In genomic region chr3:79766474-79767193, GRCh38 we compare ENCODE assay signal across 12 cellular contexts. TPM values are rescaled to one million over a fixed set of nuclear protein-coding genes. Genes with fewer than 3 reads are reported as not detected.
DNase-seq lines count a peak whose midpoint lies in the region; ATAC-seq, FAIRE-seq and TF ChIP-seq lines count a peak whose summit lies in the region.
"Had no signal": no experiment of that assay in that cellular context is flagged by ENCODE, and none has a peak within 500 bp of the region (broad histone marks: within the 10 kb centered on the region; RNA-seq: fewer than 3 reads in every experiment).

No MANE protein-coding gene starts in this region.

- no peak overlapping the region for H4K91ac ChIP-seq in H1 (replicated peaks; ENCODE audit: insufficient read length, low read length)

- no peaks in the 10 kb centered on the region for H3K9me3 ChIP-seq in left ventricle myocardium inferior (replicated peaks)
- H3K9me3 ChIP-seq in H1 (ENCODE audit: insufficient read depth in 2 of 2, low read depth in 1 of 2, low read length in 1 of 2): peaks cover 0 to 4% of the 10 kb centered on the region in 2 experiments; a peak in 1 of 4 replicates
- H3K9me3 ChIP-seq in tibial artery: no peaks in the 10 kb centered on the region
- no peaks in the 10 kb centered on the region for H3K9me3 ChIP-seq in gastroesophageal sphincter

- no peaks in the 10 kb centered on the region for H3K36me3 Mint-ChIP-seq in activated T-helper 1 cell treated with anti-CD3 and anti-CD28 coated beads, Interleukin-12 subunit alpha, Interleukin-12 subunit beta, Interleukin-2, Interleukin-4 antibody, amounts not matched to agents 30 ng/mL and 10 ng/mL and 1 ng/mL, durations not matched to agents 14 hours and 24 hours and 36 hours (ENCODE audit: low read depth)

- no peaks in the 10 kb centered on the region for H3K36me3 ChIP-seq in left ventricle myocardium inferior
- no peaks in the 10 kb centered on the region for H3K36me3 ChIP-seq in H1 (ENCODE audit: control insufficient read depth in 2 of 4, insufficient read depth in 4 of 4, low read length in 3 of 4)
- no peaks in the 10 kb centered on the region for H3K36me3 ChIP-seq in mesendoderm (ENCODE audit: control insufficient read depth, insufficient read depth, low read length)
- H3K36me3 ChIP-seq in tibial artery: no peaks in the 10 kb centered on the region
- H3K36me3 ChIP-seq in gastroesophageal sphincter: no peaks in the 10 kb centered on the region
- H3K36me3 ChIP-seq: spleen had no signal

- ATAC-seq in Right ventricle myocardium superior (ENCODE audit: poor library complexity) (no peak), gastroesophageal sphincter (no peak), HG03457 (IDR thresholded peaks at IDR 0.05; ENCODE audit: unreplicated experiment) (no peak)
- ATAC-seq: activated naive CD4-positive, alpha-beta T cell treated with anti-CD3 and anti-CD28 coated beads, Interleukin-2, amount 50 U/mL, for 72 hours had no signal

- H3K9me3 Mint-ChIP-seq in activated T-helper 1 cell treated with anti-CD3 and anti-CD28 coated beads, Interleukin-12 subunit alpha, Interleukin-12 subunit beta, Interleukin-2, Interleukin-4 antibody, amounts not matched to agents 30 ng/mL and 10 ng/mL and 1 ng/mL, durations not matched to agents 14 hours and 24 hours and 36 hours: no peaks in the 10 kb centered on the region
- H3K9me3 Mint-ChIP-seq: dendritic cell treated with granulocyte-macrophage colony-stimulating factor and Interleukin-4, amounts not matched to agents 40 ng/mL and 50 ng/mL, for 4 days had no signal

- no peak overlapping the region for H2BK20ac ChIP-seq in H1 (ENCODE audit: low read length)

- POLR2A ChIA-PET in H1 (lab: Charles Lee; ENCODE audit: partially characterized antibody): no interaction called here

- no peak overlapping the region for H2BK5ac ChIP-seq in H1 (ENCODE audit: low read depth, low read length)
- no peak overlapping the region for H2BK5ac ChIP-seq in mesendoderm (ENCODE audit: low read length)

- H4K20me1 ChIP-seq in H1 (replicated peaks in 1 of 2; ENCODE audit: control insufficient read depth in 1 of 2, insufficient read depth in 2 of 2, low read length in 2 of 2): no peaks in the 10 kb centered on the region

- intact Hi-C loops in left ventricle myocardium inferior (cut with micrococcal nuclease): no loop called here
- intact Hi-C loops in Right ventricle myocardium superior (cut with DNase I): no loop called here
- intact Hi-C loops in tibial artery (cut with DNase I; ENCODE audit: low total_unique reads): no loop called here
- intact Hi-C loops in activated T-helper 1 cell treated with anti-CD3 and anti-CD28 coated beads, Interleukin-12 subunit alpha, Interleukin-12 subunit beta, Interleukin-2, Interleukin-4 antibody, amounts not matched to agents 30 ng/mL and 10 ng/mL and 1 ng/mL, durations not matched to agents 14 hours and 24 hours and 36 hours (cut with micrococcal nuclease): no loop called here

- H3K23ac ChIP-seq in H1 (ENCODE audit: insufficient read length) (no peak overlapping the region), mesendoderm (ENCODE audit: low read length) (no peak overlapping the region)

- no peak for FAIRE-seq in H1 (lab: Jason Lieb, UNC)
- FAIRE-seq: TTC549 had no signal

- no peak for TF ChIP-seq RAD21 in H1 (IDR thresholded peaks at IDR 0.05 in 1 of 2, conservative IDR thresholded peaks at IDR 0.05 in 1 of 2; ENCODE audit: low read depth in 2 of 2, low read length in 2 of 2)

- H2AK5ac ChIP-seq in H1 (ENCODE audit: low read depth, low read length) (no peak overlapping the region), mesendoderm (ENCODE audit: low read length) (no peak overlapping the region)

- DNase-seq in left ventricle myocardium inferior: no peak
- DNase-seq in Right ventricle myocardium superior: no peak
- peak in 1 of 2 experiments; percentile 53 for DNase-seq in H1 (ENCODE audit: low read depth in 1 of 2, low spot score in 2 of 2)
- DNase-seq in mesendoderm: no peak
- DNase-seq in tibial artery: no peak
- no peak for DNase-seq in activated T-helper 1 cell treated with anti-CD3 and anti-CD28 coated beads, Interleukin-12 subunit alpha, Interleukin-12 subunit beta, Interleukin-2, Interleukin-4 antibody, amounts not matched to agents 30 ng/mL and 10 ng/mL and 1 ng/mL, durations not matched to agents 14 hours and 24 hours and 36 hours (ENCODE audit: low spot score)
- DNase-seq: spleen had no signal

- H3K23me2 ChIP-seq in H1 (ENCODE audit: low read depth, low read length): peaks cover 16% of the 10 kb centered on the region

- H3K27me3 ChIP-seq in left ventricle myocardium inferior (ENCODE audit: low read depth) (peaks cover 66% of the 10 kb centered on the region), H1 (replicated peaks in 1 of 4; ENCODE audit: control insufficient read depth in 3 of 4, extremely low read depth in 1 of 4, insufficient read depth in 3 of 4, low read length in 3 of 4) (peaks cover 15 to 35% (median 27%) of the 10 kb centered on the region in 4 experiments), mesendoderm (ENCODE audit: insufficient read depth, low read length, poor library complexity) (peaks cover 11% of the 10 kb centered on the region), tibial artery (peaks cover 0 to 21% of the 10 kb centered on the region in 2 donors), gastroesophageal sphincter (peaks cover 55% of the 10 kb centered on the region)

- peak overlapping the region; percentile 92 to 97 for H3K4me2 ChIP-seq in H1 (ENCODE audit: insufficient read depth in 1 of 2, low read depth in 2 of 2, low read length in 2 of 2)
- peak overlapping the region; percentile 78 for H3K4me2 ChIP-seq in mesendoderm (ENCODE audit: low read length)

- TF ChIP-seq POLR2A in H1 (IDR thresholded peaks at IDR 0.05; ENCODE audit: control extremely low read depth in 1 of 2, low read depth in 2 of 2, low read length in 2 of 2) (no peak), gastroesophageal sphincter (IDR thresholded peaks at IDR 0.05) (no peak)

- no peak overlapping the region for H4K8ac ChIP-seq in H1 (ENCODE audit: extremely low read depth, insufficient read depth, low read length)
- H4K8ac ChIP-seq in mesendoderm (ENCODE audit: low read depth, low read length): no peak overlapping the region

- WGBS in H1 (ENCODE audit: extremely low coverage in 1 of 2, insufficient coverage in 1 of 2, insufficient read length in 1 of 2, insufficient replicate concordance in 2 of 2, low coverage in 1 of 2, low lambda C conversion rate in 2 of 2, missing lambda C conversion rate in 1 of 2), 2 experiments: 3% methylated on average over 42 of the region's 43 CpGs; no CpG with 5 or more reads in 1 of the 2 experiments
- WGBS in mesendoderm (ENCODE audit: extremely low coverage, insufficient coverage, low lambda C conversion rate): no CpG with 5 or more reads among the region's 43 CpGs
- 0 to 5% methylated on average over 12 to 14 of the region's 43 CpGs for WGBS in gastroesophageal sphincter (ENCODE audit: low coverage in 1 of 2), 2 donors

- no peak overlapping the region for H2BK12ac ChIP-seq in H1 (ENCODE audit: low read depth, low read length)

- H4K5ac ChIP-seq in H1 (ENCODE audit: insufficient read length, low read depth, low read length) (no peak overlapping the region), mesendoderm (ENCODE audit: low read length) (no peak overlapping the region)

- H2BK120ac ChIP-seq in H1 (replicated peaks; ENCODE audit: low read depth, low read length): no peak overlapping the region
- no peak overlapping the region for H2BK120ac ChIP-seq in mesendoderm (ENCODE audit: low read depth, low read length)

- no peak overlapping the region for H3K27ac Mint-ChIP-seq in activated T-helper 1 cell treated with anti-CD3 and anti-CD28 coated beads, Interleukin-12 subunit alpha, Interleukin-12 subunit beta, Interleukin-2, Interleukin-4 antibody, amounts not matched to agents 30 ng/mL and 10 ng/mL and 1 ng/mL, durations not matched to agents 14 hours and 24 hours and 36 hours
- H3K27ac Mint-ChIP-seq: activated naive CD4-positive, alpha-beta T cell treated with anti-CD3 and anti-CD28 coated beads, Interleukin-2, amount 50 U/mL, for 72 hours; dendritic cell treated with granulocyte-macrophage colony-stimulating factor and Interleukin-4, amounts not matched to agents 40 ng/mL and 50 ng/mL, for 4 days had no signal

- H3K4me3 Mint-ChIP-seq in activated T-helper 1 cell treated with anti-CD3 and anti-CD28 coated beads, Interleukin-12 subunit alpha, Interleukin-12 subunit beta, Interleukin-2, Interleukin-4 antibody, amounts not matched to agents 30 ng/mL and 10 ng/mL and 1 ng/mL, durations not matched to agents 14 hours and 24 hours and 36 hours: no peak overlapping the region
- H3K4me3 Mint-ChIP-seq: dendritic cell treated with granulocyte-macrophage colony-stimulating factor and Interleukin-4, amounts not matched to agents 40 ng/mL and 50 ng/mL, for 4 days had no signal

- H2AFZ ChIP-seq in H1 (ENCODE audit: low read length): peak overlapping the region; percentile 85

- H3K27ac ChIP-seq in left ventricle myocardium inferior (replicated peaks) (no peak overlapping the region), H1 (ENCODE audit: low read depth, low read length) (no peak overlapping the region), mesendoderm (ENCODE audit: low read depth, low read length) (no peak overlapping the region), tibial artery (no peak overlapping the region), gastroesophageal sphincter (no peak overlapping the region)
- H3K27ac ChIP-seq: spleen had no signal

- H2BK15ac ChIP-seq in H1 (ENCODE audit: low read length): no peak overlapping the region
- no peak overlapping the region for H2BK15ac ChIP-seq in mesendoderm (replicated peaks; ENCODE audit: low read depth)

- H3K79me2 ChIP-seq in H1 (ENCODE audit: control insufficient read depth in 1 of 2, insufficient read depth in 2 of 2, low read length in 2 of 2) (no peaks in the 10 kb centered on the region), mesendoderm (ENCODE audit: control insufficient read depth, insufficient read depth, low read length) (no peaks in the 10 kb centered on the region)

- peaks cover 15% of the 10 kb centered on the region for H3K4me1 ChIP-seq in left ventricle myocardium inferior
- peaks cover 0 to 9% (median 4%) of the 10 kb centered on the region in 4 experiments; a peak in 6 of 7 replicates for H3K4me1 ChIP-seq in H1 (replicated peaks in 1 of 4; ENCODE audit: control insufficient read depth in 3 of 4, insufficient read depth in 4 of 4, low read length in 3 of 4)
- H3K4me1 ChIP-seq in mesendoderm (ENCODE audit: control insufficient read depth, low read depth, low read length): no peaks in the 10 kb centered on the region
- peaks cover 0 to 24% (median 17%) of the 10 kb centered on the region in 4 donors for H3K4me1 ChIP-seq in tibial artery
- H3K4me1 ChIP-seq in gastroesophageal sphincter: peaks cover 0 to 19% (median 0%) of the 10 kb centered on the region in 3 donors

- H3K4me3 ChIP-seq in left ventricle myocardium inferior (peak overlapping the region; percentile 42), H1 (ENCODE audit: extremely low read depth in 1 of 4, insufficient read depth in 2 of 4, low read depth in 3 of 4, low read length in 4 of 4) (peak overlapping the region; percentile 51 to 69 (median 54)), mesendoderm (ENCODE audit: low read length) (no peak overlapping the region), tibial artery (peak overlapping the region; percentile 32 to 40), gastroesophageal sphincter (no peak overlapping the region)

- no peak overlapping the region for H3K56ac ChIP-seq in H1 (replicated peaks; ENCODE audit: insufficient read length, low read depth, low read length)
- H3K56ac ChIP-seq in mesendoderm (ENCODE audit: low read length): peak overlapping the region; percentile 22

- CTCF ChIA-PET in H1 (lab: Charles Lee; ENCODE audit: partially characterized antibody): interaction anchor here (0.7 to 1.8 kb wide), 5 partner anchors 9 to 162 kb away, joined by 3 to 5 read pairs (median 4); no protein-coding TSS in a partner anchor

- H3K27me3 Mint-ChIP-seq in activated T-helper 1 cell treated with anti-CD3 and anti-CD28 coated beads, Interleukin-12 subunit alpha, Interleukin-12 subunit beta, Interleukin-2, Interleukin-4 antibody, amounts not matched to agents 30 ng/mL and 10 ng/mL and 1 ng/mL, durations not matched to agents 14 hours and 24 hours and 36 hours (ENCODE audit: insufficient read depth): no peaks in the 10 kb centered on the region
- H3K27me3 Mint-ChIP-seq: dendritic cell treated with granulocyte-macrophage colony-stimulating factor and Interleukin-4, amounts not matched to agents 40 ng/mL and 50 ng/mL, for 4 days had no signal

- TF ChIP-seq CTCF in left ventricle myocardium inferior (IDR thresholded peaks at IDR 0.05; ENCODE audit: borderline replicate concordance): no peak
- no peak for TF ChIP-seq CTCF in H1 (IDR thresholded peaks at IDR 0.05; ENCODE audit: control extremely low read depth in 1 of 3, insufficient read depth in 1 of 3, low read depth in 1 of 3, low read length in 3 of 3)
- no peak for TF ChIP-seq CTCF in tibial artery (IDR thresholded peaks at IDR 0.05)
- no peak for TF ChIP-seq CTCF in gastroesophageal sphincter (IDR thresholded peaks at IDR 0.05)

- no peak overlapping the region for H3K9ac ChIP-seq in H1 (replicated peaks in 1 of 4; ENCODE audit: extremely low read depth in 1 of 4, low read depth in 3 of 4, low read length in 3 of 4)
- H3K9ac ChIP-seq in mesendoderm (ENCODE audit: low read length): peak overlapping the region; percentile 8

- no peak overlapping the region for H3K14ac ChIP-seq in H1 (ENCODE audit: insufficient read length)

- H3K79me1 ChIP-seq in H1 (ENCODE audit: low read depth, low read length) (no peaks in the 10 kb centered on the region), mesendoderm (ENCODE audit: low read length) (no peaks in the 10 kb centered on the region)

- H3K18ac ChIP-seq in H1 (ENCODE audit: extremely low read depth, low read length) (no peak overlapping the region), mesendoderm (ENCODE audit: low read length) (no peak overlapping the region)

- no peaks in the 10 kb centered on the region for H3K4me1 Mint-ChIP-seq in activated T-helper 1 cell treated with anti-CD3 and anti-CD28 coated beads, Interleukin-12 subunit alpha, Interleukin-12 subunit beta, Interleukin-2, Interleukin-4 antibody, amounts not matched to agents 30 ng/mL and 10 ng/mL and 1 ng/mL, durations not matched to agents 14 hours and 24 hours and 36 hours (ENCODE audit: low read depth)

- TF ChIP-seq EP300 in H1 (IDR thresholded peaks at IDR 0.05; ENCODE audit: borderline replicate concordance in 1 of 2, low read depth in 2 of 2, low read length in 2 of 2): no peak
- no peak for TF ChIP-seq EP300 in gastroesophageal sphincter (IDR thresholded peaks at IDR 0.05)

- no peak overlapping the region for H3K4ac ChIP-seq in H1 (replicated peaks; ENCODE audit: insufficient read length, low read depth, low read length)
- no peak overlapping the region for H3K4ac ChIP-seq in mesendoderm (ENCODE audit: low read depth, low read length)

RNA-seq across cellular contexts. Expression of gene ROBO1, which starts 1.2 kb away (rescaled TPM):
- total RNA-seq in left ventricle myocardium inferior: 7.1 TPM
- total RNA-seq in Right ventricle myocardium superior: 6.7 TPM
- 91.0 and 93.6 TPM in 2 replicates for total RNA-seq in H1 (2021; fragmentation: NEBNext Ultra II Directional; extraction: Animal tissue kit (Norgen Biotek cat#: 25700))
- polyA plus RNA-seq in H1 (2011; rRNA removed): 36.4 and 51.4 TPM in 2 replicates
- 48.4 TPM for polyA plus RNA-seq in H1 (2011; cell fraction: cytosol; rRNA removed)
- 75.6 TPM for polyA plus RNA-seq in H1 (2011; cell fraction: nucleus; rRNA removed)
- 122 to 161 TPM (median 138 TPM) in 4 replicates for polyA plus RNA-seq in H1 (2012, experiment 1 of 2)
- 2.8 TPM for polyA plus RNA-seq in H1 (2012, experiment 2 of 2)
- polyA plus RNA-seq in H1 (2013, experiment 1 of 2): 115 TPM
- polyA plus RNA-seq in H1 (2013, experiment 2 of 2): 114 TPM
- 126 and 225 TPM in 2 replicates for polyA minus RNA-seq in H1 (2011; rRNA and poly(A)+ RNA removed)
- polyA minus RNA-seq in H1 (2011; cell fraction: cytosol; rRNA and poly(A)+ RNA removed): 70.0 TPM
- polyA minus RNA-seq in H1 (2011; cell fraction: nucleus; rRNA and poly(A)+ RNA removed): 146 TPM
- polyA plus RNA-seq in mesendoderm (2013, experiment 1 of 2): 39.2 TPM
- polyA plus RNA-seq in mesendoderm (2013, experiment 2 of 2): 41.1 TPM
- total RNA-seq in activated T-helper 1 cell treated with anti-CD3 and anti-CD28 coated beads, Interleukin-12 subunit alpha, Interleukin-12 subunit beta, Interleukin-2, Interleukin-4 antibody, amounts not matched to agents 30 ng/mL and 10 ng/mL and 1 ng/mL, durations not matched to agents 14 hours and 24 hours and 36 hours: 0.02 and 0.16 TPM in 2 replicates
- total RNA-seq in gastroesophageal sphincter: 10 to 100 TPM in 3 of 4 donors, 1 to 10 TPM in 1; 9.7 to 15.3 (median 12.9) TPM

Comparison
In these comparisons a context has a peak if more than half of its experiments do, and no peak if none do; other contexts are left out.
1. H3K4me3 ChIP-seq: peak in left ventricle myocardium inferior (single experiment), H1 (4 of 4) and tibial artery (2 of 2); none in mesendoderm (single experiment) and gastroesophageal sphincter (0 of 2).